In genomic region chr11:8962827-8963226, GRCh38 we compare ENCODE assay signal across 10 cellular contexts. TPM values are rescaled to one million over a fixed set of nuclear protein-coding genes. Genes with fewer than 3 reads are reported as not detected.
DNase-seq lines count a peak whose midpoint lies in the region; ATAC-seq and TF ChIP-seq lines count a peak whose summit lies in the region.
"Had no signal": no experiment of that assay in that cellular context is flagged by ENCODE, and none has a peak within 500 bp of the region (broad histone marks: within the 10 kb centered on the region; RNA-seq: fewer than 3 reads in every experiment).

No MANE protein-coding gene starts in this region.

- intact Hi-C loops in colonic mucosa (cut with DNase I): loop anchor here (5.0 to 10.0 kb wide), 2 partner anchors 51 to 148 kb away; partner anchors contain the start of gene AKIP1
- intact Hi-C loops in thyroid gland (cut with DNase I): loop anchor here (10.0 kb wide), 1 partner anchor 288 kb away; no protein-coding TSS in a partner anchor

- H3K4me3 ChIP-seq in CD4-positive, CD25-positive, alpha-beta regulatory T cell (ENCODE audit: low read depth, low read length): peak overlapping the region; percentile 78
- peak overlapping the region; percentile 93 for H3K4me3 ChIP-seq in MG63
- peak overlapping the region; percentile 74 for H3K4me3 ChIP-seq in colonic mucosa
- no peak overlapping the region for H3K4me3 ChIP-seq in thyroid gland (replicated peaks in 1 of 3)

- H3K9me3 ChIP-seq in CD4-positive, CD25-positive, alpha-beta regulatory T cell (ENCODE audit: control insufficient read depth in 2 of 2, low read length in 2 of 2): no peaks in the 10 kb centered on the region
- H3K9me3 ChIP-seq in MG63 (no peaks in the 10 kb centered on the region), colonic mucosa (no peaks in the 10 kb centered on the region), thyroid gland (no peaks in the 10 kb centered on the region)

- H3K4me1 ChIP-seq in CD4-positive, CD25-positive, alpha-beta regulatory T cell (ENCODE audit: control insufficient read depth, insufficient read depth, low read length, poor library complexity, severe bottlenecking): peaks cover 32% of the 10 kb centered on the region
- H3K4me1 ChIP-seq in colonic mucosa (peaks cover 8% of the 10 kb centered on the region), thyroid gland (peaks cover 27 to 35% of the 10 kb centered on the region in 2 donors)

- peak overlapping the region in 1 of 2 donors; percentile 95 for H3K9ac ChIP-seq in colonic mucosa (ENCODE audit: low read depth in 2 of 2, low read length in 2 of 2)

- peaks cover 14 to 44% (median 29%) of the 10 kb centered on the region in 4 donors for H3K4me1 Mint-ChIP-seq in CD4-positive, CD25-positive, alpha-beta regulatory T cell
- peaks cover 29% of the 10 kb centered on the region for H3K4me1 Mint-ChIP-seq in neural crest cell

- H3K9me3 Mint-ChIP-seq in CD4-positive, CD25-positive, alpha-beta regulatory T cell: no peaks in the 10 kb centered on the region
- H3K9me3 Mint-ChIP-seq in neural crest cell: no peaks in the 10 kb centered on the region

- 62 to 63% methylated on average over 2 of the region's 2 CpGs for WGBS in thyroid gland, 2 donors

- no peak for ATAC-seq in CD4-positive, CD25-positive, alpha-beta regulatory T cell (ENCODE audit: low read depth in 2 of 2)
- ATAC-seq in HG03108 (IDR thresholded peaks at IDR 0.05; ENCODE audit: unreplicated experiment) (no peak), HG02623 (IDR thresholded peaks at IDR 0.05; ENCODE audit: unreplicated experiment) (no peak), GM21360 (IDR thresholded peaks at IDR 0.05; ENCODE audit: unreplicated experiment) (no peak)

- H3K4me3 Mint-ChIP-seq in CD4-positive, CD25-positive, alpha-beta regulatory T cell: peak overlapping the region; percentile 95 to 99 (median 98)
- peak overlapping the region; percentile 88 for H3K4me3 Mint-ChIP-seq in neural crest cell

- H3K27ac ChIP-seq in CD4-positive, CD25-positive, alpha-beta regulatory T cell (ENCODE audit: insufficient read depth, low read length, poor library complexity, severe bottlenecking): peak overlapping the region; percentile 82
- H3K27ac ChIP-seq in colonic mucosa (peak overlapping the region; percentile 98), thyroid gland (no peak overlapping the region)

- no peaks in the 10 kb centered on the region for H3K36me3 ChIP-seq in CD4-positive, CD25-positive, alpha-beta regulatory T cell (ENCODE audit: control insufficient read depth, insufficient read depth, low read length)
- peaks cover 10% of the 10 kb centered on the region for H3K36me3 ChIP-seq in MG63
- no peaks in the 10 kb centered on the region for H3K36me3 ChIP-seq in colonic mucosa
- H3K36me3 ChIP-seq in thyroid gland: no peaks in the 10 kb centered on the region

- TF ChIP-seq POLR2A in thyroid gland (IDR thresholded peaks at IDR 0.05): no peak

- H3K27ac Mint-ChIP-seq in CD4-positive, CD25-positive, alpha-beta regulatory T cell: peak overlapping the region; percentile 29 to 97 (median 68)
- no peak overlapping the region for H3K27ac Mint-ChIP-seq in neural crest cell (ENCODE audit: unreplicated experiment)

- H3K36me3 Mint-ChIP-seq in CD4-positive, CD25-positive, alpha-beta regulatory T cell: peaks cover 9% of the 10 kb centered on the region
- no peaks in the 10 kb centered on the region for H3K36me3 Mint-ChIP-seq in neural crest cell (ENCODE audit: low read depth)

- no peak for TF ChIP-seq CTCF in colonic mucosa (IDR thresholded peaks at IDR 0.05)
- no peak for TF ChIP-seq CTCF in neural crest cell (conservative IDR thresholded peaks at IDR 0.05)
- TF ChIP-seq CTCF in thyroid gland (IDR thresholded peaks at IDR 0.05): no peak

- H3K27me3 ChIP-seq in CD4-positive, CD25-positive, alpha-beta regulatory T cell (ENCODE audit: control insufficient read depth, insufficient read depth, low read length): no peaks in the 10 kb centered on the region
- no peaks in the 10 kb centered on the region for H3K27me3 ChIP-seq in MG63
- H3K27me3 ChIP-seq in colonic mucosa: no peaks in the 10 kb centered on the region
- H3K27me3 ChIP-seq in thyroid gland: no peaks in the 10 kb centered on the region

- H3K27me3 Mint-ChIP-seq in CD4-positive, CD25-positive, alpha-beta regulatory T cell: no peaks in the 10 kb centered on the region
- H3K27me3 Mint-ChIP-seq in neural crest cell (ENCODE audit: low read depth): no peaks in the 10 kb centered on the region

- DNase-seq in CD4-positive, CD25-positive, alpha-beta regulatory T cell: peak in 1 of 3 donors; percentile 16
- no peak for DNase-seq in MG63
- DNase-seq in colonic mucosa: no peak
- no peak for DNase-seq in neural crest cell (ENCODE audit: low read depth, low spot score)
- DNase-seq in thyroid gland: no peak
- DNase-seq: NCI-H2081 had no signal

RNA-seq across cellular contexts. Expression of gene TMEM9B, which starts 1.4 kb away (rescaled TPM):
- 38.7 TPM for total RNA-seq in CD4-positive, CD25-positive, alpha-beta regulatory T cell
- polyA plus RNA-seq in CD4-positive, CD25-positive, alpha-beta regulatory T cell: 100 to 1,000 TPM; 105 to 147 (median 120) TPM
- total RNA-seq in MG63 (2014; rRNA removed; shearing (Covaris generic); ENCODE audit: low replicate concordance): 44.4 and 66.5 TPM in 2 replicates
- total RNA-seq in colonic mucosa (10 to 100 TPM; 55.3 to 69.3 TPM), neural crest cell (14.3 and 15.7 TPM in 2 replicates), thyroid gland (100 to 1,000 TPM in 2 of 4 donors, 10 to 100 TPM in 2; 73.3 to 158 (median 114) TPM)

RNA-seq across cellular contexts. Expression of gene ASCL3, which starts 20.0 kb away (rescaled TPM):
- not detected for total RNA-seq in CD4-positive, CD25-positive, alpha-beta regulatory T cell
- not detected for polyA plus RNA-seq in CD4-positive, CD25-positive, alpha-beta regulatory T cell
- total RNA-seq in MG63 (2014; rRNA removed; shearing (Covaris generic); ENCODE audit: low replicate concordance): not detected in 2 replicates
- total RNA-seq in colonic mucosa (not detected), neural crest cell (not detected in 2 replicates), thyroid gland (not detected)
- total RNA-seq: glomerular endothelial cell had no signal

RNA-seq across cellular contexts. Expression of gene C11orf16, which starts 30.1 kb away (rescaled TPM):
- total RNA-seq in CD4-positive, CD25-positive, alpha-beta regulatory T cell: not detected
- polyA plus RNA-seq in CD4-positive, CD25-positive, alpha-beta regulatory T cell: under 1 TPM in 1 of 4 donors, not detected in 3; 0.09 TPM
- total RNA-seq in MG63 (2014; rRNA removed; shearing (Covaris generic); ENCODE audit: low replicate concordance): not detected in 2 replicates
- total RNA-seq in colonic mucosa: not detected
- total RNA-seq in neural crest cell: not detected in 2 replicates
- not detected for total RNA-seq in thyroid gland
- total RNA-seq: glomerular endothelial cell had no signal

RNA-seq across cellular contexts. Expression of gene NRIP3, which starts 41.0 kb away (rescaled TPM):
- 3.4 TPM for total RNA-seq in CD4-positive, CD25-positive, alpha-beta regulatory T cell
- under 1 TPM in 3 of 4 donors, not detected in 1; 0.38 to 0.87 (median 0.39) TPM for polyA plus RNA-seq in CD4-positive, CD25-positive, alpha-beta regulatory T cell
- 11.1 and 12.7 TPM in 2 replicates for total RNA-seq in MG63 (2014; rRNA removed; shearing (Covaris generic); ENCODE audit: low replicate concordance)
- under 1 TPM; 0.20 to 0.42 TPM for total RNA-seq in colonic mucosa
- 1.7 and 2.1 TPM in 2 replicates for total RNA-seq in neural crest cell
- 1 to 10 TPM in 2 of 4 donors, under 1 TPM in 2; 0.56 to 6.6 (median 1.2) TPM for total RNA-seq in thyroid gland

RNA-seq across cellular contexts. Expression of gene AKIP1, which starts 51.8 kb away (rescaled TPM):
- total RNA-seq in CD4-positive, CD25-positive, alpha-beta regulatory T cell: 15.9 TPM
- 10 to 100 TPM; 31.0 to 43.7 (median 34.6) TPM for polyA plus RNA-seq in CD4-positive, CD25-positive, alpha-beta regulatory T cell
- total RNA-seq in MG63 (2014; rRNA removed; shearing (Covaris generic); ENCODE audit: low replicate concordance): 64.6 and 129 TPM in 2 replicates
- total RNA-seq in colonic mucosa: 10 to 100 TPM; 16.7 to 22.3 TPM
- 29.7 and 31.5 TPM in 2 replicates for total RNA-seq in neural crest cell
- 10 to 100 TPM; 25.2 to 33.9 (median 27.8) TPM for total RNA-seq in thyroid gland

Comparison
In these comparisons a context has a peak if more than half of its experiments do, and no peak if none do; other contexts are left out.
1. H3K27ac ChIP-seq: peak in CD4-positive, CD25-positive, alpha-beta regulatory T cell (single experiment) and colonic mucosa (single experiment); none in thyroid gland (0 of 3).
2. H3K4me3 ChIP-seq: peak in CD4-positive, CD25-positive, alpha-beta regulatory T cell (single experiment), MG63 (single experiment) and colonic mucosa (single experiment); none in thyroid gland (0 of 3).